Comparison of ENCODE assay signal across 18 cellular contexts in the genomic region with DNA sequence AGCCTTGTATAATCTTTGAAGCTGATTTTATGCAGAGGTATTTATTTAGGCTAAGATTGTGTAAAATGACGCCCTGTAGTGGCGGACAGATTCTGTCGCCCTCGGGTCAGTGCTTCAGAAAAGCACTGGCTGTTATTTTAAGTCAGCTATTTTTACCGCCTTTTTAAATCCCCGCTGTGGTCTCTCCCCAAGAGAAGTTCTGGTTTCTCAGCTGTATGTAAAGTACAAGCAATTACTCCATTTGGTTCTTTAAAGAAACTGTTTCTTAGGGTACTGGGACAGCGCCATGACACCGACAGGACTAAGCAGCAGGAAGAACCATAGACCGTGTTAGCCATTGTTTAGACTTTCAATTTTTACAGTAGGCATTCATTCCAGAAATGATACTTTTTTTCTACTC.
"Had no signal": no experiment of that assay in that cellular context is flagged by ENCODE, and none has a peak within 500 bp of the region (broad histone marks: within the 10 kb centered on the region; RNA-seq: fewer than 3 reads in every experiment).

No MANE protein-coding gene starts in this region.

- H3K4me3 ChIP-seq: colonic mucosa, neural progenitor cell, ovary, upper lobe of left lung had no signal

- H3K9me3 ChIP-seq: colonic mucosa, heart right ventricle, ovary, upper lobe of left lung had no signal

- DNase-seq: activated CD4-positive, alpha-beta T cell treated with anti-CD3 and anti-CD28 coated beads for 48 hours; activated CD8-positive, alpha-beta memory T cell treated with anti-CD3 and anti-CD28 coated beads, Interleukin-2, amount 50 U/mL, for 48 hours; activated CD8-positive, alpha-beta T cell treated with anti-CD3 and anti-CD28 coated beads, Interleukin-2, amount 10 ng/mL, durations not matched to agents 7 days and 5 days; activated naive CD4-positive, alpha-beta T cell treated with Interleukin-2 at 50 U/mL for 16 hours; activated naive CD8-positive, alpha-beta T cell treated with anti-CD3 and anti-CD28 coated beads, Interleukin-2, amount 50 U/mL, for 24 hours; caudate nucleus; colonic mucosa; effector CD4-positive, alpha-beta T cell; foreskin melanocyte; heart right ventricle; islet precursor cell; ovary; stimulated activated CD4-positive, alpha-beta T cell treated with anti-CD3 and anti-CD28 coated beads, Interleukin-15, amount 100 ng/mL, for 24 hours; stimulated activated CD4-positive, alpha-beta T cell treated with anti-CD3 and anti-CD28 coated beads, Interleukin-4, amount 100 ng/mL, for 24 hours; T-helper 9 cell; upper lobe of left lung; WERI-Rb-1 had no signal

- H3K27me3 ChIP-seq: colonic mucosa, heart right ventricle, neural progenitor cell, ovary, upper lobe of left lung had no signal

- ATAC-seq: activated CD8-positive, alpha-beta T cell treated with anti-CD3 and anti-CD28 coated beads, Interleukin-2, amount 10 ng/mL, durations not matched to agents 7 days and 5 days; activated naive CD8-positive, alpha-beta T cell treated with anti-CD3 and anti-CD28 coated beads, Interleukin-2, amount 50 U/mL, for 24 hours had no signal

- H3K27ac ChIP-seq: colonic mucosa, neural progenitor cell, ovary, upper lobe of left lung, WERI-Rb-1 had no signal

- H3K4me1 ChIP-seq: colonic mucosa, neural progenitor cell, upper lobe of left lung had no signal
